In the genomic region with DNA sequence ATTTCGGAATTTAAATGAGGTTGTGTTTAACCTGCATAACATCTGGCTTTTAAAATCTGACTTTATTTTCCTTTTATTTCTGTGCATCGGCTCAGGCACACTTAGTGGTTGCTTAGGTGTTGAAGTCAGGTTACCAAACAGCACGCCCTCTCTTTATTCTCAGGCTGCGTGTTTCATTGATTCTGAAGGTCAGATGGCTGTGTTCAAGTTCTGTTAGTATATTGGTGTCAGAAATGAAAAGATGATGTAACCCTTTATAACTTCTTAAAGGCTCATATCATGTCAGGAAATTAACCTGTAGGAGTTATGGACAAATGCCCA, we compare ENCODE assay signal across 10 cellular contexts.
DNase-seq lines count a peak whose midpoint lies in the region; ATAC-seq and TF ChIP-seq lines count a peak whose summit lies in the region.
"Had no signal": no experiment of that assay in that cellular context is flagged by ENCODE, and none has a peak within 500 bp of the region (broad histone marks: within the 10 kb centered on the region; RNA-seq: fewer than 3 reads in every experiment).

No MANE protein-coding gene starts in this region.

- no peak for DNase-seq in CD8-positive, alpha-beta memory T cell
- DNase-seq in left lung, result no peak
- no peak for DNase-seq in T1000 (lab: John Stamatoyannopoulos, UW)
- no peak for DNase-seq in islet precursor cell
- no peak for DNase-seq in GDM1 (lab: John Stamatoyannopoulos, UW)
- no peak for DNase-seq in PC-9

- H3K9me2 ChIP-seq in PC-9 (ENCODE audit: insufficient read depth), result no peaks in the 10 kb centered on the region

- POLR2A ChIA-PET in CD8-positive, alpha-beta memory T cell (lab: Charles Lee), result no interaction called here
- POLR2A ChIA-PET in PC-9 (lab: Charles Lee; ENCODE audit: unreplicated experiment), result no interaction called here

- H3K27me3 ChIP-seq in CD8-positive, alpha-beta memory T cell (ENCODE audit: insufficient read depth, low read length, poor library complexity, severe bottlenecking), result no peaks in the 10 kb centered on the region
- H3K27me3 ChIP-seq in left lung, result no peaks in the 10 kb centered on the region
- peaks cover 57% of the 10 kb centered on the region for H3K27me3 ChIP-seq in PC-9 (ENCODE audit: insufficient read depth, low read depth)
- H3K27me3 ChIP-seq: neural progenitor cell, thyroid gland had no signal

- CTCF ChIA-PET in CD8-positive, alpha-beta memory T cell (lab: Charles Lee), result no interaction called here
- CTCF ChIA-PET in PC-9 (lab: Charles Lee), result no interaction called here

- peaks cover 5% of the 10 kb centered on the region for H3K9me3 ChIP-seq in CD8-positive, alpha-beta memory T cell (ENCODE audit: low read length)
- peaks cover 10% of the 10 kb centered on the region for H3K9me3 ChIP-seq in KOPT-K1 (ENCODE audit: insufficient read depth, low read length, poor library complexity, severe bottlenecking)
- H3K9me3 ChIP-seq in left lung, result no peaks in the 10 kb centered on the region
- no peaks in the 10 kb centered on the region for H3K9me3 ChIP-seq in PC-9 (ENCODE audit: insufficient read depth, low read depth)
- H3K9me3 ChIP-seq: thyroid gland had no signal

- peak overlapping the region; percentile 84 to 98 (median 93) for H3K4me3 Mint-ChIP-seq in CD8-positive, alpha-beta memory T cell
- H3K4me3 Mint-ChIP-seq: neural progenitor cell had no signal

- intact Hi-C loops in left lung (cut with DNase I), result no loop called here
- intact Hi-C loops in PC-9 (cut with micrococcal nuclease; ENCODE audit: unreplicated experiment), result no loop called here

- TF ChIP-seq CTCF in left lung (IDR thresholded peaks at IDR 0.05) (no peak), PC-9 (conservative IDR thresholded peaks at IDR 0.05) (no peak)

- H4K20me1 ChIP-seq in PC-9 (ENCODE audit: insufficient read depth), result no peaks in the 10 kb centered on the region; the same call in 1 of the 2 replicates

- H3K27ac Mint-ChIP-seq in CD8-positive, alpha-beta memory T cell, result peak overlapping the region; percentile 83 to 96 (median 92)
- H3K27ac Mint-ChIP-seq: neural progenitor cell had no signal

- no peak overlapping the region for H2AFZ ChIP-seq in PC-9
- H2AFZ ChIP-seq: neural progenitor cell had no signal

- peak overlapping the region; percentile 21 for H3K27ac ChIP-seq in CD8-positive, alpha-beta memory T cell (ENCODE audit: low read depth, low read length)
- H3K27ac ChIP-seq in KOPT-K1 (ENCODE audit: low read depth, low read length, poor library complexity, severe bottlenecking) (peak overlapping the region; percentile 84), left lung (peak overlapping the region; percentile 19 to 88), PC-9 (no peak overlapping the region)
- H3K27ac ChIP-seq: neural progenitor cell had no signal

- peaks cover 2 to 18% (median 5%) of the 10 kb centered on the region in 5 donors for H3K9me3 Mint-ChIP-seq in CD8-positive, alpha-beta memory T cell

- no peaks in the 10 kb centered on the region for H3K27me3 Mint-ChIP-seq in CD8-positive, alpha-beta memory T cell

- BruUV-seq in PC-9 (replicated peaks; lab: Mats Ljungman, UMichigan), result no TSS peak

- no peaks in the 10 kb centered on the region for H3K79me2 ChIP-seq in PC-9 (ENCODE audit: low read depth)

- H3F3A ChIP-seq in PC-9 (ENCODE audit: insufficient read depth, low read depth), result no peaks in the 10 kb centered on the region

- H3K4me1 Mint-ChIP-seq in CD8-positive, alpha-beta memory T cell, result peaks cover 51 to 75% (median 70%) of the 10 kb centered on the region in 3 donors

- H3K4me3 ChIP-seq in CD8-positive, alpha-beta memory T cell (ENCODE audit: low read length), result peak overlapping the region; percentile 64
- peak overlapping the region; percentile 5 to 43 for H3K4me3 ChIP-seq in left lung
- H3K4me3 ChIP-seq in PC-9, result no peak overlapping the region
- H3K4me3 ChIP-seq: neural progenitor cell, thyroid gland had no signal

- peaks cover 10 to 26% (median 12%) of the 10 kb centered on the region in 3 donors for H3K36me3 Mint-ChIP-seq in CD8-positive, alpha-beta memory T cell

- no peak overlapping the region for H3K4me2 ChIP-seq in PC-9
- H3K4me2 ChIP-seq: neural progenitor cell had no signal

- no peaks in the 10 kb centered on the region for H3K36me3 ChIP-seq in CD8-positive, alpha-beta memory T cell (ENCODE audit: insufficient read depth, low read length)
- H3K36me3 ChIP-seq in KOPT-K1 (ENCODE audit: insufficient read depth, low read length), result peaks cover 46% of the 10 kb centered on the region
- H3K36me3 ChIP-seq in left lung, result no peaks in the 10 kb centered on the region
- H3K36me3 ChIP-seq in PC-9 (ENCODE audit: low read depth), result no peaks in the 10 kb centered on the region
- H3K36me3 ChIP-seq: neural progenitor cell, thyroid gland had no signal

- H3K4me1 ChIP-seq in CD8-positive, alpha-beta memory T cell (ENCODE audit: insufficient read depth, low read length), result peaks cover 42% of the 10 kb centered on the region
- H3K4me1 ChIP-seq in left lung (peaks cover 6 to 36% of the 10 kb centered on the region in 2 donors), PC-9 (replicated peaks; ENCODE audit: insufficient read depth) (no peaks in the 10 kb centered on the region)
- H3K4me1 ChIP-seq: neural progenitor cell had no signal

- ATAC-seq in GM21367 (IDR thresholded peaks at IDR 0.05; ENCODE audit: unreplicated experiment) (peak; percentile 33), left lung (no peak)
